Comparison of ENCODE assay signal across 14 cellular contexts in the genomic region with DNA sequence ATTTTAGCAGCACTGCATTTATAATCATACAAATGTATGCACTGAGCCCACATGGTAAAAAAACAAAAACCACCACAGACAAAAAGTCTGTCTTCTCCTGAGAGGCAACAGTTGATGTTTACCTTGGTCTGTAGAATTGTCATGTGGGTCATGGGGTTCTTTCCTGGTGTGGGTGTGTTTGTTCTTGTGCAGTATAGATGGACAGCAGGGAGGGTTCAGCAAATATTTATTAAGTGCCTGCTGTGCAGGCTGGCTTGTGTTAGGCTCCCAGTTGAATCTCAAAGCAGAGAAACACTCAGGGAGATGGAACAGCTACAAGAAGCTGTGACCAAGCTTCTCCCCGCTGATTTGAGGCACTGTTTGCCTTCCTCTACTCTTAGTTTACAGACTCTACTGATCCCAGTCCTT.
A peak's percentile ranks its signal among the peaks of the same experiment; 100 is the strongest.
DNase-seq lines count a peak whose midpoint lies in the region; ATAC-seq and TF ChIP-seq lines count a peak whose summit lies in the region.
"Had no signal": no experiment of that assay in that cellular context is flagged by ENCODE, and none has a peak within 500 bp of the region (broad histone marks: within the 10 kb centered on the region; RNA-seq: fewer than 3 reads in every experiment).

No MANE protein-coding gene starts in this region.

- H3K4me1 Mint-ChIP-seq in activated naive CD4-positive, alpha-beta T cell treated with anti-CD3 and anti-CD28 coated beads, Interleukin-2, amount 10 ng/mL, durations not matched to agents 7 days and 5 days, result peaks cover 31% of the 10 kb centered on the region
- peaks cover 0 to 9% (median 5%) of the 10 kb centered on the region in 4 donors for H3K4me1 Mint-ChIP-seq in naive thymus-derived CD8-positive, alpha-beta T cell

- DNase-seq in activated naive CD4-positive, alpha-beta T cell treated with anti-CD3 and anti-CD28 coated beads, Interleukin-2, amount 10 ng/mL, durations not matched to agents 7 days and 5 days, result no peak
- no peak for DNase-seq in activated naive CD4-positive, alpha-beta T cell (lab: John Stamatoyannopoulos, UW)
- peak; percentile 68 for DNase-seq in NCI-H345 (lab: John Stamatoyannopoulos, UW)
- peak; percentile 68 for DNase-seq in brain pericyte (ENCODE audit: low read depth, low spot score)
- DNase-seq in smooth muscle cell of the brain vasculature (ENCODE audit: low read depth, low spot score), result peak; percentile 67
- no peak for DNase-seq in naive thymus-derived CD8-positive, alpha-beta T cell
- no peak for DNase-seq in MM.1S
- DNase-seq: activated effector memory CD4-positive, alpha-beta T cell treated with Interleukin-2 at 50 U/mL for 16 hours; islet precursor cell; NCI-H82; retina; stimulated activated CD4-positive, alpha-beta T cell treated with anti-CD3 and anti-CD28 coated beads, Interleukin-2, amount 100 ng/mL, for 48 hours had no signal

- peaks cover 54% of the 10 kb centered on the region for H3K36me3 Mint-ChIP-seq in activated naive CD4-positive, alpha-beta T cell treated with anti-CD3 and anti-CD28 coated beads, Interleukin-2, amount 10 ng/mL, durations not matched to agents 7 days and 5 days
- peaks cover 0 to 92% (median 19%) of the 10 kb centered on the region in 3 donors for H3K36me3 Mint-ChIP-seq in naive thymus-derived CD8-positive, alpha-beta T cell

- H3F3A ChIP-seq in MM.1S (ENCODE audit: insufficient read depth, low read length), result peaks cover 7% of the 10 kb centered on the region

- no peak overlapping the region for H3K9ac ChIP-seq in MM.1S (ENCODE audit: low read length)

- ATAC-seq in naive thymus-derived CD8-positive, alpha-beta T cell, result no peak
- ATAC-seq in GM18858 (IDR thresholded peaks at IDR 0.05; ENCODE audit: unreplicated experiment), result no peak
- ATAC-seq: stimulated activated memory B cell treated with anti-CD40 and anti-IgM and Interleukin-4, amounts not matched to agents 10 μg/mL and 1 μg/mL and 100 μg/mL, for 72 hours had no signal

- CTCF ChIA-PET in activated naive CD4-positive, alpha-beta T cell treated with anti-CD3 and anti-CD28 coated beads, Interleukin-2, amount 10 ng/mL, durations not matched to agents 7 days and 5 days (lab: Charles Lee), result no interaction called here

- H3K27me3 ChIP-seq in MM.1S (replicated peaks; ENCODE audit: insufficient read depth, low read length), result no peaks in the 10 kb centered on the region

- no peaks in the 10 kb centered on the region for H3K27me3 Mint-ChIP-seq in activated naive CD4-positive, alpha-beta T cell treated with anti-CD3 and anti-CD28 coated beads, Interleukin-2, amount 10 ng/mL, durations not matched to agents 7 days and 5 days
- no peaks in the 10 kb centered on the region for H3K27me3 Mint-ChIP-seq in naive thymus-derived CD8-positive, alpha-beta T cell
- H3K27me3 Mint-ChIP-seq: stimulated activated memory B cell treated with anti-CD40 and anti-IgM and Interleukin-4, amounts not matched to agents 10 μg/mL and 1 μg/mL and 100 μg/mL, for 72 hours had no signal

- no peaks in the 10 kb centered on the region for H3K79me2 ChIP-seq in MM.1S (ENCODE audit: low read length)

- no peak overlapping the region for H3K4me3 ChIP-seq in MM.1S (ENCODE audit: low read length)

- no peak for TF ChIP-seq CTCF in MM.1S (IDR thresholded peaks at IDR 0.05; ENCODE audit: low read length)

- H3K27ac Mint-ChIP-seq in activated naive CD4-positive, alpha-beta T cell treated with anti-CD3 and anti-CD28 coated beads, Interleukin-2, amount 10 ng/mL, durations not matched to agents 7 days and 5 days, result peak overlapping the region; percentile 80
- peak overlapping the region in 3 of 10 donors; percentile 29 to 60 (median 30) for H3K27ac Mint-ChIP-seq in naive thymus-derived CD8-positive, alpha-beta T cell
- H3K27ac Mint-ChIP-seq: stimulated activated memory B cell treated with anti-CD40 and anti-IgM and Interleukin-4, amounts not matched to agents 10 μg/mL and 1 μg/mL and 100 μg/mL, for 72 hours had no signal

- H3K27ac ChIP-seq in MM.1S (ENCODE audit: low read length), result no peak overlapping the region

- H3K4me3 Mint-ChIP-seq in activated naive CD4-positive, alpha-beta T cell treated with anti-CD3 and anti-CD28 coated beads, Interleukin-2, amount 10 ng/mL, durations not matched to agents 7 days and 5 days, result no peak overlapping the region
- no peak overlapping the region for H3K4me3 Mint-ChIP-seq in naive thymus-derived CD8-positive, alpha-beta T cell
- H3K4me3 Mint-ChIP-seq: stimulated activated memory B cell treated with anti-CD40 and anti-IgM and Interleukin-4, amounts not matched to agents 10 μg/mL and 1 μg/mL and 100 μg/mL, for 72 hours had no signal

- no peak overlapping the region for H3K4me2 ChIP-seq in MM.1S (ENCODE audit: low read depth, low read length)

- peaks cover 20% of the 10 kb centered on the region for H3K4me1 ChIP-seq in MM.1S (ENCODE audit: low read length)

- H4K20me1 ChIP-seq in MM.1S (ENCODE audit: insufficient read depth, low read length), result no peaks in the 10 kb centered on the region

- H3K9me3 Mint-ChIP-seq in activated naive CD4-positive, alpha-beta T cell treated with anti-CD3 and anti-CD28 coated beads, Interleukin-2, amount 10 ng/mL, durations not matched to agents 7 days and 5 days, result no peaks in the 10 kb centered on the region
- H3K9me3 Mint-ChIP-seq in naive thymus-derived CD8-positive, alpha-beta T cell, result no peaks in the 10 kb centered on the region
- H3K9me3 Mint-ChIP-seq: stimulated activated memory B cell treated with anti-CD40 and anti-IgM and Interleukin-4, amounts not matched to agents 10 μg/mL and 1 μg/mL and 100 μg/mL, for 72 hours had no signal

- POLR2A ChIA-PET in naive thymus-derived CD8-positive, alpha-beta T cell (lab: Charles Lee), result no interaction called here

- H3K9me2 ChIP-seq in MM.1S (replicated peaks; ENCODE audit: insufficient read depth, low read length), result no peaks in the 10 kb centered on the region

- no peak overlapping the region for H2AFZ ChIP-seq in MM.1S (ENCODE audit: low read length)

- no peaks in the 10 kb centered on the region for H3K36me3 ChIP-seq in MM.1S (replicated peaks; ENCODE audit: insufficient read depth, low read length)

- no peaks in the 10 kb centered on the region for H3K9me3 ChIP-seq in MM.1S (replicated peaks; ENCODE audit: insufficient read depth, low read length)

Comparison
In these comparisons a context has a peak if more than half of its experiments do, and no peak if none do; other contexts are left out.
1. DNase-seq: peak in NCI-H345 (single experiment), brain pericyte (single experiment) and smooth muscle cell of the brain vasculature (single experiment); none in activated naive CD4-positive, alpha-beta T cell treated with anti-CD3 and anti-CD28 coated beads, Interleukin-2, amount 10 ng/mL, durations not matched to agents 7 days and 5 days (single experiment), activated naive CD4-positive, alpha-beta T cell (0 of 4), naive thymus-derived CD8-positive, alpha-beta T cell (0 of 10) and MM.1S (single experiment).